Comparison of ENCODE assay signal across 8 cellular contexts in genomic region chr2:94857367-94858162, GRCh38. TPM values are rescaled to one million over a fixed set of nuclear protein-coding genes. Genes with fewer than 3 reads are reported as not detected.
DNase-seq lines count a peak whose midpoint lies in the region; ATAC-seq and TF ChIP-seq lines count a peak whose summit lies in the region.
"Not testable (repeated sequence)": the region's sequence is repeated elsewhere in the genome, so short reads cannot be mapped to it uniquely, and the experiment has no call there.
"Had no signal": no experiment of that assay in that cellular context is flagged by ENCODE, and none has a peak within 500 bp of the region (broad histone marks: within the 10 kb centered on the region; RNA-seq: fewer than 3 reads in every experiment).

No MANE protein-coding gene starts in this region.

- H3K4me1 Mint-ChIP-seq in WTC11, result not testable (repeated sequence)

- H3K27me3 Mint-ChIP-seq in WTC11 (ENCODE audit: low read depth), result peaks cover 58% of the 10 kb centered on the region

- not testable (repeated sequence) for H3K27ac Mint-ChIP-seq in WTC11

- H3K27ac ChIP-seq in left lung, result not testable (repeated sequence)

- not testable (repeated sequence) for H3K9me3 Mint-ChIP-seq in WTC11

- not testable (repeated sequence) for H3K36me3 ChIP-seq in H7 (replicated peaks; ENCODE audit: control insufficient read depth, insufficient read depth, low read length); left lung

- H3K9me3 ChIP-seq in left lung, result not testable (repeated sequence)

- ATAC-seq in WTC11 (peak; percentile 83), left lung (peak; percentile 46)

- not testable (repeated sequence) for TF ChIP-seq CTCF in WTC11 (IDR thresholded peaks at IDR 0.05); left lung (IDR thresholded peaks at IDR 0.05)

- CTCF ChIA-PET in WTC11 (lab: Charles Lee), result interaction anchor here (1.0 to 1.8 kb wide), 2 partner anchors 16 to 133 kb away, joined by 3 to 5 read pairs; no protein-coding TSS in a partner anchor

- H3K27me3 ChIP-seq in H7 (ENCODE audit: control insufficient read depth, insufficient read depth, low read length) (peaks cover 31% of the 10 kb centered on the region), left lung (peaks cover 31 to 90% of the 10 kb centered on the region in 2 donors)

- H3K4me3 ChIP-seq in H7 (ENCODE audit: insufficient read depth, low read depth, low read length), result peak overlapping the region; percentile 12; the same call in 1 of the 2 replicates
- not testable (repeated sequence) for H3K4me3 ChIP-seq in left lung

- POLR2A ChIA-PET in WTC11 (lab: Charles Lee), result not testable (repeated sequence)

- DNase-seq in H7 (peak; percentile 61), NCI-H345 treated with DMSO at 0.1 percent for 48 hours (lab: John Stamatoyannopoulos, UW; ENCODE audit: unreplicated experiment) (peak; percentile 9), WTC11 (ENCODE audit: low spot score) (peak; percentile 68), astrocyte of the hippocampus (ENCODE audit: low read depth, low spot score) (peak; percentile 44), glomerular visceral epithelial cell (ENCODE audit: extremely low spot score) (peak; percentile 35), left lung (peak in 1 of 2 donors; percentile 76), retina (peak; percentile 75)

- not testable (repeated sequence) for H3K4me1 ChIP-seq in left lung

- intact Hi-C loops in left lung (cut with DNase I), result not testable (repeated sequence)

- H3K4me3 Mint-ChIP-seq in WTC11, result peak overlapping the region; percentile 75

- not testable (repeated sequence) for H3K36me3 Mint-ChIP-seq in WTC11

TF ChIP-seq in WTC11, 78 proteins besides CTCF, POLR2A, EP300 and RAD21:
- TF ChIP-seq FOXP4 (CRISPR knock-in tag; IDR thresholded peaks at IDR 0.05) (peak; percentile 37; the same call in 1 of the 2 replicates), MAX (CRISPR knock-in tag; IDR thresholded peaks at IDR 0.05) (peak; percentile 39; the same call in 1 of the 2 replicates)

RNA-seq across cellular contexts. Expression of gene TEKT4, which starts 13.7 kb away (rescaled TPM):
- not detected in 2 replicates for total RNA-seq in H7 (2014; rRNA removed; shearing (Covaris generic))
- 0.18 TPM in 1 of 3 replicates, not detected in the others for total RNA-seq in WTC11 (2021)
- total RNA-seq in left lung, result 1 to 10 TPM in 1 of 2 donors, not detected in 1; 1.8 TPM
- total RNA-seq: omental fat pad had no signal
